Comparison of ENCODE assay signal across 26 cellular contexts in genomic region chr3:13473020-13473419, GRCh38. TPM values are rescaled to one million over a fixed set of nuclear protein-coding genes. Genes with fewer than 3 reads are reported as not detected.
A peak's percentile ranks its signal among the peaks of the same experiment; 100 is the strongest.
DNase-seq lines count a peak whose midpoint lies in the region; ATAC-seq, FAIRE-seq and TF ChIP-seq lines count a peak whose summit lies in the region.
"Had no signal": no experiment of that assay in that cellular context is flagged by ENCODE, and none has a peak within 500 bp of the region (broad histone marks: within the 10 kb centered on the region; RNA-seq: fewer than 3 reads in every experiment).

No MANE protein-coding gene starts in this region.

- H3K4me3 ChIP-seq in GM23338 (0 out of 2 replicates have a peak overlapping the region, but pooled peaks have one; percentile 30), H1 (ENCODE audit: extremely low read depth in 1 of 4, insufficient read depth in 2 of 4, low read depth in 3 of 4, low read length in 4 of 4) (no peak overlapping the region)
- H3K4me3 ChIP-seq: GM12878, HAP-1 had no signal

- H3K4me1 ChIP-seq in GM23338 (ENCODE audit: insufficient read depth) (peaks cover 21% of the 10 kb centered on the region), H9 (ENCODE audit: insufficient read depth, low read length) (peaks cover 7% of the 10 kb centered on the region; the same call in 1 of the 2 replicates), H1 (replicated peaks in 1 of 4; ENCODE audit: control insufficient read depth in 3 of 4, insufficient read depth in 4 of 4, low read length in 3 of 4) (peaks cover 6 to 18% (median 8%) of the 10 kb centered on the region in 4 experiments)
- H3K4me1 ChIP-seq: BE2C had no signal

- no peak overlapping the region for H4K91ac ChIP-seq in H9 (ENCODE audit: insufficient read length, low read depth, low read length)
- no peak overlapping the region for H4K91ac ChIP-seq in H1 (replicated peaks; ENCODE audit: insufficient read length, low read length)

- H2BK20ac ChIP-seq in H9 (ENCODE audit: low read depth, low read length, poor library complexity, severe bottlenecking) (no peak overlapping the region), H1 (ENCODE audit: low read length) (no peak overlapping the region)

- CTCF ChIA-PET in H1 (lab: Charles Lee; ENCODE audit: partially characterized antibody) = interaction anchor here (0.8 to 3.9 kb wide), 4 partner anchors 8 to 279 kb away, joined by 3 to 37 read pairs (median 4); no protein-coding TSS in a partner anchor

- H2AFZ ChIP-seq in GM23338 = no peak overlapping the region
- H2AFZ ChIP-seq in H9 (ENCODE audit: low read length) = no peak overlapping the region
- no peak overlapping the region for H2AFZ ChIP-seq in H1 (ENCODE audit: low read length)

- H3K36me3 Mint-ChIP-seq in GM23338 (ENCODE audit: low read depth) (no peaks in the 10 kb centered on the region), H9 (ENCODE audit: insufficient read depth in 1 of 3, low read depth in 3 of 3) (no peaks in the 10 kb centered on the region; a peak in 1 of 7 replicates), progenitor cell of endocrine pancreas (ENCODE audit: insufficient read depth) (no peaks in the 10 kb centered on the region)
- H3K36me3 Mint-ChIP-seq: CD4-positive, CD25-positive, alpha-beta regulatory T cell; IgD-negative memory B cell had no signal

- no peak overlapping the region for H3K4me3 Mint-ChIP-seq in GM23338
- H3K4me3 Mint-ChIP-seq in H9 = no peak overlapping the region; a peak in 2 of 5 replicates
- no peak overlapping the region for H3K4me3 Mint-ChIP-seq in progenitor cell of endocrine pancreas (ENCODE audit: low read depth)
- H3K4me3 Mint-ChIP-seq: CD4-positive, CD25-positive, alpha-beta regulatory T cell; CD8-positive, alpha-beta memory T cell; IgD-negative memory B cell had no signal

- H4K5ac ChIP-seq in H9 (ENCODE audit: insufficient read length, low read depth, low read length) (no peak overlapping the region), H1 (ENCODE audit: insufficient read length, low read depth, low read length) (no peak overlapping the region)

- H3K23ac ChIP-seq in H9 (ENCODE audit: insufficient read length, low read depth, low read length) = no peak overlapping the region
- H3K23ac ChIP-seq in H1 (ENCODE audit: insufficient read length) = no peak overlapping the region

- no peak overlapping the region for H3K18ac ChIP-seq in H9 (ENCODE audit: insufficient read length, low read depth, low read length)
- H3K18ac ChIP-seq in H1 (ENCODE audit: extremely low read depth, low read length) = no peak overlapping the region

- H3K9me3 ChIP-seq in H9 (ENCODE audit: control insufficient read depth, low read depth, low read length) (no peaks in the 10 kb centered on the region), H1 (ENCODE audit: insufficient read depth in 2 of 2, low read depth in 1 of 2, low read length in 1 of 2) (no peaks in the 10 kb centered on the region)
- H3K9me3 ChIP-seq: BE2C, HAP-1 had no signal

- no peaks in the 10 kb centered on the region for H3K79me2 ChIP-seq in GM23338 (replicated peaks; ENCODE audit: insufficient read depth)
- H3K79me2 ChIP-seq in H9 (ENCODE audit: insufficient read depth, low read length) = no peaks in the 10 kb centered on the region
- no peaks in the 10 kb centered on the region for H3K79me2 ChIP-seq in H1 (ENCODE audit: control insufficient read depth in 1 of 2, insufficient read depth in 2 of 2, low read length in 2 of 2)

- H3K27ac Mint-ChIP-seq in GM23338 (no peak overlapping the region), H9 (no peak overlapping the region), progenitor cell of endocrine pancreas (no peak overlapping the region)
- H3K27ac Mint-ChIP-seq: CD4-positive, CD25-positive, alpha-beta regulatory T cell; IgD-negative memory B cell had no signal

- TF ChIP-seq CTCF in GM23338 (conservative IDR thresholded peaks at IDR 0.05; ENCODE audit: low read depth in 2 of 2) (no peak), H9 (conservative IDR thresholded peaks at IDR 0.05) (no peak), H1 (IDR thresholded peaks at IDR 0.05; ENCODE audit: control extremely low read depth in 1 of 3, insufficient read depth in 1 of 3, low read depth in 1 of 3, low read length in 3 of 3) (no peak), progenitor cell of endocrine pancreas (IDR thresholded peaks at IDR 0.05; ENCODE audit: unreplicated experiment) (no peak)

- H4K20me1 ChIP-seq in GM23338 (replicated peaks; ENCODE audit: insufficient read depth) = no peaks in the 10 kb centered on the region
- H4K20me1 ChIP-seq in H9 (ENCODE audit: control insufficient read depth, insufficient read depth, insufficient read length) = no peaks in the 10 kb centered on the region
- H4K20me1 ChIP-seq in H1 (replicated peaks in 1 of 2; ENCODE audit: control insufficient read depth in 1 of 2, insufficient read depth in 2 of 2, low read length in 2 of 2) = no peaks in the 10 kb centered on the region

- no peak for TF ChIP-seq EP300 in H1 (IDR thresholded peaks at IDR 0.05; ENCODE audit: borderline replicate concordance in 1 of 2, low read depth in 2 of 2, low read length in 2 of 2)

- H4K8ac ChIP-seq in H9 (replicated peaks; ENCODE audit: insufficient read length, low read depth, low read length) = no peak overlapping the region
- H4K8ac ChIP-seq in H1 (ENCODE audit: extremely low read depth, insufficient read depth, low read length) = no peak overlapping the region

- H2BK15ac ChIP-seq in H9 (ENCODE audit: low read depth, low read length) (no peak overlapping the region), H1 (ENCODE audit: low read length) (no peak overlapping the region; the same call in 1 of the 2 replicates)

- H3K27ac ChIP-seq in GM23338 (ENCODE audit: low read depth) = no peak overlapping the region
- no peak overlapping the region for H3K27ac ChIP-seq in H9 (ENCODE audit: insufficient read length, low read depth, low read length)
- no peak overlapping the region for H3K27ac ChIP-seq in H1 (ENCODE audit: low read depth, low read length)
- H3K27ac ChIP-seq: HL-60 had no signal

- H3K79me1 ChIP-seq in H9 (ENCODE audit: insufficient read depth, low read depth, low read length, poor library complexity, severe bottlenecking) (no peaks in the 10 kb centered on the region), H1 (ENCODE audit: low read depth, low read length) (no peaks in the 10 kb centered on the region)

- POLR2A ChIA-PET in H1 (lab: Charles Lee; ENCODE audit: partially characterized antibody) = interaction anchor here (0.6 kb wide), 1 partner anchor 157 kb away, joined by 3 read pairs; no protein-coding TSS in a partner anchor

- DNase-seq in GM23338 (ENCODE audit: low spot score) (peak; percentile 38), H9 (no peak), H1 (ENCODE audit: low read depth in 1 of 2, low spot score in 2 of 2) (no peak), iPS-NIHi7 (ENCODE audit: extremely low spot score) (peak; percentile 26), progenitor cell of endocrine pancreas (ENCODE audit: low spot score, unreplicated experiment) (no peak), HPDE6-E6E7 (ENCODE audit: extremely low spot score) (no peak)
- DNase-seq: ACHN; BE2C; C1 segment of cervical spinal cord; CD4-positive, CD25-positive, alpha-beta regulatory T cell; CD8-positive, alpha-beta memory T cell; COR-L47; DMS 273 treated with DMSO at 0.1 percent for 48 hours; DMS53; DND-41; EL; GOT3; KBM-7 had no signal

- no peaks in the 10 kb centered on the region for H3K9me3 Mint-ChIP-seq in GM23338
- no peaks in the 10 kb centered on the region; a peak in 1 of 5 replicates for H3K9me3 Mint-ChIP-seq in H9
- no peaks in the 10 kb centered on the region for H3K9me3 Mint-ChIP-seq in progenitor cell of endocrine pancreas (ENCODE audit: low read depth)
- H3K9me3 Mint-ChIP-seq: CD4-positive, CD25-positive, alpha-beta regulatory T cell; CD8-positive, alpha-beta memory T cell; IgD-negative memory B cell had no signal

- H3K14ac ChIP-seq in H9 (ENCODE audit: insufficient read depth, low read length) (no peak overlapping the region), H1 (ENCODE audit: insufficient read length) (no peak overlapping the region)

- H3K27me3 ChIP-seq in GM23338 (ENCODE audit: insufficient read depth) (no peaks in the 10 kb centered on the region), H9 (ENCODE audit: insufficient read depth, low read length) (no peaks in the 10 kb centered on the region; the same call in 1 of the 2 replicates), H1 (replicated peaks in 1 of 4; ENCODE audit: control insufficient read depth in 3 of 4, extremely low read depth in 1 of 4, insufficient read depth in 3 of 4, low read length in 3 of 4) (peaks cover 0 to 12% (median 7%) of the 10 kb centered on the region in 4 experiments; a peak in 3 of 7 replicates)
- H3K27me3 ChIP-seq: BE2C had no signal

- H3T11ph ChIP-seq in H9 (ENCODE audit: low read length) = no peak overlapping the region

- H3K23me2 ChIP-seq in H9 (ENCODE audit: insufficient read length, low read depth, low read length, poor library complexity, severe bottlenecking) = no peaks in the 10 kb centered on the region
- no peaks in the 10 kb centered on the region; the same call in 1 of the 2 replicates for H3K23me2 ChIP-seq in H1 (ENCODE audit: low read depth, low read length)

- H3K56ac ChIP-seq in H9 (ENCODE audit: insufficient read length, low read depth, low read length) = no peak overlapping the region
- no peak overlapping the region for H3K56ac ChIP-seq in H1 (replicated peaks; ENCODE audit: insufficient read length, low read depth, low read length)

- H2AK5ac ChIP-seq in H9 (ENCODE audit: insufficient read length, low read length) = no peak overlapping the region
- H2AK5ac ChIP-seq in H1 (ENCODE audit: low read depth, low read length) = peak overlapping the region; percentile 13; the same call in 1 of the 2 replicates

- H3K27me3 Mint-ChIP-seq in GM23338 (ENCODE audit: insufficient read depth, low read depth, poor library complexity) (peaks cover 21% of the 10 kb centered on the region), H9 (ENCODE audit: low read depth) (peaks cover 62% of the 10 kb centered on the region), progenitor cell of endocrine pancreas (no peaks in the 10 kb centered on the region)

- TF ChIP-seq POLR2A in H1 (IDR thresholded peaks at IDR 0.05; ENCODE audit: control extremely low read depth in 1 of 2, low read depth in 2 of 2, low read length in 2 of 2) = no peak

- FAIRE-seq in H1 (lab: Jason Lieb, UNC) = no peak
- FAIRE-seq: A204.1, GM12878, HTR-8/SVneo had no signal

- H3F3A ChIP-seq in GM23338 (replicated peaks; ENCODE audit: low read depth) = peaks cover 6% of the 10 kb centered on the region; the same call in 1 of the 2 replicates

- H3K4me2 ChIP-seq in GM23338 = peak overlapping the region; percentile 65
- H3K4me2 ChIP-seq in H9 (ENCODE audit: insufficient read depth, insufficient read length, low read length) = peak overlapping the region; percentile 1
- H3K4me2 ChIP-seq in H1 (ENCODE audit: insufficient read depth in 1 of 2, low read depth in 2 of 2, low read length in 2 of 2) = peak overlapping the region in 1 of 2 experiments; percentile 39; a peak in 1 of 4 replicates

- H3K4ac ChIP-seq in H9 (ENCODE audit: low read depth, low read length) = no peak overlapping the region
- H3K4ac ChIP-seq in H1 (replicated peaks; ENCODE audit: insufficient read length, low read depth, low read length) = no peak overlapping the region

- TF ChIP-seq RAD21 in H1 (IDR thresholded peaks at IDR 0.05 in 1 of 2, conservative IDR thresholded peaks at IDR 0.05 in 1 of 2; ENCODE audit: low read depth in 2 of 2, low read length in 2 of 2) = no peak

- peak; percentile 61 for ATAC-seq in GM23338
- no peak for ATAC-seq in GM19324 (IDR thresholded peaks at IDR 0.05; ENCODE audit: low FRiP score, unreplicated experiment)
- no peak for ATAC-seq in HG02588 (IDR thresholded peaks at IDR 0.05; ENCODE audit: unreplicated experiment)
- ATAC-seq: GM12878 had no signal

- H3K36me3 ChIP-seq in GM23338 (ENCODE audit: insufficient read depth) (no peaks in the 10 kb centered on the region), H1 (ENCODE audit: control insufficient read depth in 2 of 4, insufficient read depth in 4 of 4, low read length in 3 of 4) (no peaks in the 10 kb centered on the region)
- H3K36me3 ChIP-seq: BE2C, HAP-1 had no signal

- H2BK5ac ChIP-seq in H9 (ENCODE audit: insufficient read length, low read length) (no peak overlapping the region), H1 (ENCODE audit: low read depth, low read length) (no peak overlapping the region)

- H2BK12ac ChIP-seq in H9 (ENCODE audit: insufficient read length, low read depth, low read length) (no peak overlapping the region), H1 (ENCODE audit: low read depth, low read length) (no peak overlapping the region)

- no peaks in the 10 kb centered on the region for H3K9me2 ChIP-seq in GM23338 (ENCODE audit: insufficient read depth)

- no peak overlapping the region for H3K9ac ChIP-seq in H9 (ENCODE audit: extremely low read depth, insufficient read length, low read length)
- no peak overlapping the region for H3K9ac ChIP-seq in H1 (replicated peaks in 1 of 4; ENCODE audit: extremely low read depth in 1 of 4, low read depth in 3 of 4, low read length in 3 of 4)

- WGBS in H9 (ENCODE audit: extremely low coverage, insufficient read length, low lambda C conversion rate) = no CpG with 5 or more reads among the region's 3 CpGs
- 83% methylated on average over 3 of the region's 3 CpGs; no CpG with 5 or more reads in 1 of the 2 experiments for WGBS in H1 (ENCODE audit: extremely low coverage in 1 of 2, insufficient coverage in 1 of 2, insufficient read length in 1 of 2, insufficient replicate concordance in 2 of 2, low coverage in 1 of 2, low lambda C conversion rate in 2 of 2, missing lambda C conversion rate in 1 of 2), 2 experiments

- H3K4me1 Mint-ChIP-seq in GM23338 (peaks cover 55% of the 10 kb centered on the region), H9 (peaks cover 23 to 34% of the 10 kb centered on the region in 2 experiments), progenitor cell of endocrine pancreas (ENCODE audit: low read depth) (peaks cover 9% of the 10 kb centered on the region)
- H3K4me1 Mint-ChIP-seq: CD8-positive, alpha-beta memory T cell had no signal

- H2BK120ac ChIP-seq in H9 (ENCODE audit: low read depth, low read length, poor library complexity, severe bottlenecking) (no peak overlapping the region), H1 (replicated peaks; ENCODE audit: low read depth, low read length) (no peak overlapping the region)

RNA-seq across cellular contexts. Expression of gene HDAC11, which starts 7.1 kb away (rescaled TPM):
- total RNA-seq in GM23338 (2014; rRNA removed; shearing (Covaris generic)) = 11.1 and 15.8 TPM in 2 replicates
- polyA plus RNA-seq in GM23338 (2016; fragmentation: Nextera tagmentation; extraction: Ambion mirVana) = 3.5 and 5.4 TPM in 2 replicates
- 6.6 and 7.0 TPM in 2 replicates for total RNA-seq in H9 (2021)
- total RNA-seq in H1 (2021; fragmentation: NEBNext Ultra II Directional; extraction: Animal tissue kit (Norgen Biotek cat#: 25700)) = 7.4 and 7.5 TPM in 2 replicates
- polyA plus RNA-seq in H1 (2011; rRNA removed) = 6.8 and 7.7 TPM in 2 replicates
- 7.9 TPM for polyA plus RNA-seq in H1 (2011; cell fraction: cytosol; rRNA removed)
- 8.3 TPM for polyA plus RNA-seq in H1 (2011; cell fraction: nucleus; rRNA removed)
- 6.0 to 17.0 TPM (median 10.6 TPM) in 4 replicates for polyA plus RNA-seq in H1 (2012, experiment 1 of 2)
- 20.4 TPM for polyA plus RNA-seq in H1 (2012, experiment 2 of 2)
- polyA plus RNA-seq in H1 (2013, experiment 1 of 2) = 5.8 TPM
- 6.0 TPM for polyA plus RNA-seq in H1 (2013, experiment 2 of 2)
- 5.5 and 9.7 TPM in 2 replicates for polyA minus RNA-seq in H1 (2011; rRNA and poly(A)+ RNA removed)
- 5.5 TPM for polyA minus RNA-seq in H1 (2011; cell fraction: cytosol; rRNA and poly(A)+ RNA removed)
- 6.2 TPM for polyA minus RNA-seq in H1 (2011; cell fraction: nucleus; rRNA and poly(A)+ RNA removed)
- total RNA-seq in progenitor cell of endocrine pancreas = 14.4 and 14.5 TPM in 2 replicates

RNA-seq across cellular contexts. Expression of gene NUP210, which starts 52.9 kb away (rescaled TPM):
- total RNA-seq in GM23338 (2014; rRNA removed; shearing (Covaris generic)) = 72.7 and 73.9 TPM in 2 replicates
- polyA plus RNA-seq in GM23338 (2016; fragmentation: Nextera tagmentation; extraction: Ambion mirVana) (13.8 and 14.1 TPM in 2 replicates), H1 (2011; rRNA removed) (51.0 and 55.0 TPM in 2 replicates)
- total RNA-seq in H9 (2021) (47.3 and 48.8 TPM in 2 replicates), progenitor cell of endocrine pancreas (71.4 and 78.2 TPM in 2 replicates)
- total RNA-seq in H1 (2021; fragmentation: NEBNext Ultra II Directional; extraction: Animal tissue kit (Norgen Biotek cat#: 25700)) = 53.4 and 53.7 TPM in 2 replicates
- 22.7 TPM for polyA plus RNA-seq in H1 (2011; cell fraction: cytosol; rRNA removed)
- polyA plus RNA-seq in H1 (2011; cell fraction: nucleus; rRNA removed) = 90.7 TPM
- polyA plus RNA-seq in H1 (2012, experiment 1 of 2) = 30.8 to 56.3 TPM (median 45.4 TPM) in 4 replicates
- 30.0 TPM for polyA plus RNA-seq in H1 (2012, experiment 2 of 2)
- 84.7 TPM for polyA plus RNA-seq in H1 (2013, experiment 1 of 2)
- polyA plus RNA-seq in H1 (2013, experiment 2 of 2) = 65.1 TPM
- 49.2 and 89.2 TPM in 2 replicates for polyA minus RNA-seq in H1 (2011; rRNA and poly(A)+ RNA removed)
- polyA minus RNA-seq in H1 (2011; cell fraction: cytosol; rRNA and poly(A)+ RNA removed) = 32.7 TPM
- polyA minus RNA-seq in H1 (2011; cell fraction: nucleus; rRNA and poly(A)+ RNA removed) = 52.7 TPM

Comparison
In these comparisons a context has a peak if more than half of its experiments do, and no peak if none do; other contexts are left out.
1. DNase-seq: peak in GM23338 (single experiment) and iPS-NIHi7 (single experiment); none in H9 (single experiment), H1 (0 of 2), progenitor cell of endocrine pancreas (single experiment) and HPDE6-E6E7 (single experiment).